In the genomic region with DNA sequence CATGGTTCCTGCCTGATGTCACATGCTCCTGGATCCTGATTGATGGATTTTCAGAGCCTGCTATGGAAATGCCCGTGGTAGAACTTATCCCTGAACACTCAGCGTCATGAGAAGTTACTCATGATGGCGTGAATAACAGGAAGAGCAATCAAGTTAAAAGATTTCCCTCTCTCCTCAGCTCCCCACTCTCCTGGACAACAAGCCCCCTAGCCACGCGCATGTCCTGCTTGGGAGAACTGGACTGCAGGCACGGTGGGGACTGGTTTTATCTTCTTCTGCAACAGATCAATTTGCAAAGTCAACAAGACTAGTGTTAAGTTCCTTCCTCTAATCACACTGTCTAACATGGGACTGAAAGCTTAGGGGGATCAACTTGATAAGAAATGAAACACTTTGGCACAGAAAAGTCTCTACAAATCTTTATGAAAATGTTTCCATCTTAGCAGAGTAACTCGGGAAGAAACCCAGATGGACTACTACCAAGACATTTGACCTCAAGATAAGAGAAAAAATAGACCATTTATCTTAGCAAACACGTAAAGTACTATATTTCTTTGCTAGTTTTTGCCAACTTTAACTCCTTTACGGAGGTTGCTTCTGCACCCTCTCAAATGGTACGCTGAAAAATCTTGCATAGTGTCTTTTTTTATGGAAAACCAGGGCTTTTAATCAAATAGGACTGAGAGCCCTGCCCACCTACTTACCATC, we compare ENCODE assay signal across 29 cellular contexts. TPM values are rescaled to one million over a fixed set of nuclear protein-coding genes. Genes with fewer than 3 reads are reported as not detected.
DNase-seq lines count a peak whose midpoint lies in the region; FAIRE-seq and TF ChIP-seq lines count a peak whose summit lies in the region.
"Had no signal": no experiment of that assay in that cellular context is flagged by ENCODE, and none has a peak within 500 bp of the region (broad histone marks: within the 10 kb centered on the region; RNA-seq: fewer than 3 reads in every experiment).

No MANE protein-coding gene starts in this region.

- H3K9me3 Mint-ChIP-seq in endodermal cell: no peaks in the 10 kb centered on the region
- H3K9me3 Mint-ChIP-seq in progenitor cell of endocrine pancreas (ENCODE audit: low read depth): no peaks in the 10 kb centered on the region
- H3K9me3 Mint-ChIP-seq: CD4-positive, alpha-beta memory T cell; dendritic cell treated with granulocyte-macrophage colony-stimulating factor and Interleukin-4, amounts not matched to agents 40 ng/mL and 50 ng/mL, for 4 days; mesothelial cell of epicardium had no signal

- peaks cover 72% of the 10 kb centered on the region for H3K36me3 ChIP-seq in Karpas-422 (ENCODE audit: insufficient read depth, low read length)
- no peaks in the 10 kb centered on the region for H3K36me3 ChIP-seq in endodermal cell (ENCODE audit: control insufficient read depth, insufficient read depth, low read length)
- no peaks in the 10 kb centered on the region for H3K36me3 ChIP-seq in BE2C
- H3K36me3 ChIP-seq: heart left ventricle, right lobe of liver, thyroid gland had no signal

- H3K4me1 ChIP-seq in Karpas-422 (ENCODE audit: low read length) (peaks cover 94% of the 10 kb centered on the region), endodermal cell (ENCODE audit: control insufficient read depth, insufficient read depth, low read length) (no peaks in the 10 kb centered on the region), BE2C (no peaks in the 10 kb centered on the region)
- H3K4me1 ChIP-seq: thyroid gland had no signal

- H3K27me3 Mint-ChIP-seq in endodermal cell (ENCODE audit: insufficient read depth) (peaks cover 51% of the 10 kb centered on the region), progenitor cell of endocrine pancreas (peaks cover 4% of the 10 kb centered on the region)

- H3K4me1 Mint-ChIP-seq in endodermal cell (peaks cover 28% of the 10 kb centered on the region), progenitor cell of endocrine pancreas (ENCODE audit: low read depth) (peaks cover 44% of the 10 kb centered on the region)
- H3K4me1 Mint-ChIP-seq: CD4-positive, alpha-beta memory T cell had no signal

- H3K27ac ChIP-seq in Karpas-422 (ENCODE audit: low read length) (0 out of 2 replicates have a peak overlapping the region, but pooled peaks have one; percentile 0), endodermal cell (ENCODE audit: low read depth, low read length) (no peak overlapping the region)
- H3K27ac ChIP-seq: PC-9, right lobe of liver, thyroid gland had no signal

- no peak overlapping the region for H3K4me3 ChIP-seq in Karpas-422 (ENCODE audit: low read length)
- no peak overlapping the region for H3K4me3 ChIP-seq in endodermal cell (ENCODE audit: low read length)
- no peak overlapping the region for H3K4me3 ChIP-seq in BE2C (ENCODE audit: low read depth, low read length)
- H3K4me3 ChIP-seq: heart left ventricle, PC-9, right lobe of liver, thyroid gland had no signal

- no peak overlapping the region for H3K27ac Mint-ChIP-seq in endodermal cell
- peak overlapping the region; percentile 69 for H3K27ac Mint-ChIP-seq in progenitor cell of endocrine pancreas
- H3K27ac Mint-ChIP-seq: dendritic cell treated with granulocyte-macrophage colony-stimulating factor and Interleukin-4, amounts not matched to agents 40 ng/mL and 50 ng/mL, for 4 days; mesothelial cell of epicardium had no signal

- no peaks in the 10 kb centered on the region for H3K27me3 ChIP-seq in Karpas-422 (ENCODE audit: low read length)
- H3K27me3 ChIP-seq in endodermal cell (ENCODE audit: control insufficient read depth, insufficient read depth, low read length, poor library complexity, severe bottlenecking): peaks cover 58% of the 10 kb centered on the region
- H3K27me3 ChIP-seq in BE2C: peaks cover 19% of the 10 kb centered on the region
- H3K27me3 ChIP-seq: right lobe of liver, thyroid gland had no signal

- no peaks in the 10 kb centered on the region for H3K9me2 ChIP-seq in Karpas-422 (replicated peaks; ENCODE audit: insufficient read depth, low read length)

- DNase-seq in GM12891 (ENCODE audit: insufficient read length, low spot score) (no peak), Karpas-422 (peak; percentile 70), endodermal cell (peak; percentile 12), progenitor cell of endocrine pancreas (ENCODE audit: low spot score, unreplicated experiment) (no peak), AG20443 (ENCODE audit: low spot score) (no peak), BE2C (no peak), NCI-H82 (lab: John Stamatoyannopoulos, UW) (no peak)
- DNase-seq: activated CD4-positive, alpha-beta T cell treated with anti-CD3 and anti-CD28 coated beads, Interleukin-2, amount 50 U/mL, for 4 hours; activated CD4-positive, CD25-positive, alpha-beta regulatory T cell; activated CD8-positive, alpha-beta memory T cell treated with anti-CD3 and anti-CD28 coated beads, Interleukin-2, amount 50 U/mL, for 4 hours; activated naive CD4-positive, alpha-beta T cell treated with anti-CD3 and anti-CD28 coated beads, Interleukin-2, amount 50 U/mL, for 16 hours; caudate nucleus; CD4-positive, alpha-beta memory T cell; DMS53; GDM1; heart left ventricle; Kasumi-1; NCI-H187 treated with DMSO at 0.1 percent for 48 hours; PC-9; right lobe of liver; SHP77 treated with DMSO at 0.1 percent for 48 hours; stimulated activated CD4-positive, alpha-beta T cell treated with anti-CD3 and anti-CD28 coated beads, Interleukin-12 subunit alpha, Interleukin-12 subunit beta, amount 100 ng/mL, for 4 hours; stimulated activated CD4-positive, alpha-beta T cell treated with anti-CD3 and anti-CD28 coated beads, Interleukin-4, amount 100 ng/mL, for 4 hours; stimulated activated naive CD8-positive, alpha-beta T cell treated with anti-CD3 and anti-CD28 coated beads, Interleukin-15, Interleukin-2, amounts not matched to agents 100 U/mL and 50 U/mL, for 24 hours; thyroid gland had no signal

- no peaks in the 10 kb centered on the region for H3K79me2 ChIP-seq in Karpas-422 (ENCODE audit: low read length)

- H3K9ac ChIP-seq in Karpas-422 (ENCODE audit: low read length): no peak overlapping the region
- no peak overlapping the region for H3K9ac ChIP-seq in endodermal cell (ENCODE audit: extremely low read depth, low read length, poor library complexity, severe bottlenecking)

- FAIRE-seq in GM12891 (lab: Jason Lieb, UNC): peak; percentile 41

- 89 to 91% methylated on average over 7 to 10 of the region's 10 CpGs for WGBS in endodermal cell (ENCODE audit: insufficient coverage in 1 of 2, insufficient read length in 1 of 2), 2 experiments

- H4K20me1 ChIP-seq in Karpas-422 (ENCODE audit: insufficient read depth, low read depth, low read length): peaks cover 43% of the 10 kb centered on the region

- H3K36me3 Mint-ChIP-seq in endodermal cell (ENCODE audit: low read depth): no peaks in the 10 kb centered on the region
- no peaks in the 10 kb centered on the region for H3K36me3 Mint-ChIP-seq in progenitor cell of endocrine pancreas (ENCODE audit: insufficient read depth)
- H3K36me3 Mint-ChIP-seq: CD4-positive, alpha-beta memory T cell; mesothelial cell of epicardium had no signal

- no peak for TF ChIP-seq CTCF in endodermal cell (conservative IDR thresholded peaks at IDR 0.05)
- no peak for TF ChIP-seq CTCF in progenitor cell of endocrine pancreas (IDR thresholded peaks at IDR 0.05; ENCODE audit: unreplicated experiment)
- TF ChIP-seq CTCF in BE2C (IDR thresholded peaks at IDR 0.05; ENCODE audit: low read depth, low read length): no peak

- H2AFZ ChIP-seq in Karpas-422 (ENCODE audit: low read length): no peak overlapping the region
- H2AFZ ChIP-seq: PC-9 had no signal

- H3K9me3 ChIP-seq in Karpas-422 (ENCODE audit: low read length) (no peaks in the 10 kb centered on the region), endodermal cell (ENCODE audit: control insufficient read depth, low read length) (no peaks in the 10 kb centered on the region), BE2C (no peaks in the 10 kb centered on the region)
- H3K9me3 ChIP-seq: heart left ventricle, right lobe of liver, thyroid gland had no signal

- H3K4me3 Mint-ChIP-seq in endodermal cell (no peak overlapping the region), progenitor cell of endocrine pancreas (ENCODE audit: low read depth) (peak overlapping the region; percentile 57)
- H3K4me3 Mint-ChIP-seq: CD4-positive, alpha-beta memory T cell; dendritic cell treated with granulocyte-macrophage colony-stimulating factor and Interleukin-4, amounts not matched to agents 40 ng/mL and 50 ng/mL, for 4 days; mesothelial cell of epicardium had no signal

- H3K4me2 ChIP-seq in Karpas-422 (ENCODE audit: low read depth, low read length, poor library complexity, severe bottlenecking): peak overlapping the region; percentile 3
- H3K4me2 ChIP-seq: PC-9 had no signal

- no peak; the same call in 1 of the 2 replicates for TF ChIP-seq POLR2A in GM12891 (IDR thresholded peaks at IDR 0.05; ENCODE audit: low read depth, low read length)

TF ChIP-seq in GM12891, 5 proteins besides CTCF, POLR2A, EP300 and RAD21:
- no peak for TF ChIP-seq SPI1 (IDR thresholded peaks at IDR 0.05; ENCODE audit: low read depth, low read length)
- peak; percentile 19; the same call in 1 of the 2 replicates for TF ChIP-seq POLR2AphosphoS5 (IDR thresholded peaks at IDR 0.05; ENCODE audit: low read depth, low read length)
- TF ChIP-seq POU2F2 (IDR thresholded peaks at IDR 0.05; ENCODE audit: low read depth, low read length): no peak
- no peak for TF ChIP-seq PAX5 (IDR thresholded peaks at IDR 0.05; ENCODE audit: insufficient read depth, low read length, severe bottlenecking)

RNA-seq across cellular contexts. Expression of gene POU2AF1, which starts 27.5 kb away (rescaled TPM):
- polyA plus RNA-seq in GM12891 (2012; ENCODE audit: low read depth, missing spikeins): 136 TPM
- 803 and 894 TPM in 2 replicates for total RNA-seq in Karpas-422 (2014; rRNA removed; shearing (Covaris generic); ENCODE audit: low replicate concordance)
- total RNA-seq in endodermal cell (under 1 TPM; 0.46 to 0.77 TPM), progenitor cell of endocrine pancreas (0.43 and 0.58 TPM in 2 replicates)
- not detected for polyA plus RNA-seq in endodermal cell (2013, experiment 1 of 2)
- not detected for polyA plus RNA-seq in endodermal cell (2013, experiment 2 of 2)
- polyA plus RNA-seq in BE2C (2012; ENCODE audit: insufficient read depth, insufficient read length, low read depth): not detected
- total RNA-seq: H4, mesothelial cell of epicardium had no signal
- polyA plus RNA-seq: neural cell had no signal

RNA-seq across cellular contexts. Expression of gene POU2AF3, which starts 53.2 kb away (rescaled TPM):
- polyA plus RNA-seq in GM12891 (2012; ENCODE audit: low read depth, missing spikeins): 0.44 TPM
- not detected in 2 replicates for total RNA-seq in Karpas-422 (2014; rRNA removed; shearing (Covaris generic); ENCODE audit: low replicate concordance)
- total RNA-seq in endodermal cell: 1 to 10 TPM in 1 of 2 donors, under 1 TPM in 1; 0.55 to 1.8 TPM
- polyA plus RNA-seq in endodermal cell (2013, experiment 1 of 2): 1.6 TPM
- 1.4 TPM for polyA plus RNA-seq in endodermal cell (2013, experiment 2 of 2)
- 3.4 and 4.2 TPM in 2 replicates for total RNA-seq in progenitor cell of endocrine pancreas
- not detected for polyA plus RNA-seq in BE2C (2012; ENCODE audit: insufficient read depth, insufficient read length, low read depth)
- total RNA-seq: CD4-positive, alpha-beta memory T cell; H4 had no signal
- polyA plus RNA-seq: CD4-positive, alpha-beta memory T cell; neural cell had no signal

Comparison
In these comparisons a context has a peak if more than half of its experiments do, and no peak if none do; other contexts are left out.
1. DNase-seq: peak in Karpas-422 (single experiment) and endodermal cell (single experiment); none in GM12891 (single experiment), progenitor cell of endocrine pancreas (single experiment), AG20443 (single experiment), BE2C (single experiment) and NCI-H82 (single experiment).
2. RNA of gene POU2AF1, which starts 27.5 kb away (total RNA-seq): 803 to 894 TPM in Karpas-422; 0.46 to 0.77 TPM in endodermal cell and 0.43 to 0.58 TPM in progenitor cell of endocrine pancreas; every median in the first group is over 100 times any median in the second.